15 cellular contexts compared by ENCODE assay signal in genomic region chr5:150406120-150407096, GRCh38. TPM values are rescaled to one million over a fixed set of nuclear protein-coding genes. Genes with fewer than 3 reads are reported as not detected.
DNase-seq lines count a peak whose midpoint lies in the region; ATAC-seq and TF ChIP-seq lines count a peak whose summit lies in the region.
"Had no signal": no experiment of that assay in that cellular context is flagged by ENCODE, and none has a peak within 500 bp of the region (broad histone marks: within the 10 kb centered on the region; RNA-seq: fewer than 3 reads in every experiment).

No MANE protein-coding gene starts in this region.

- peaks cover 18% of the 10 kb centered on the region in 2 donors for H3K36me3 ChIP-seq in neuronal stem cell (replicated peaks in 1 of 2; ENCODE audit: control insufficient read depth in 2 of 2, insufficient read depth in 2 of 2, low read length in 2 of 2)
- H3K36me3 ChIP-seq in trophoblast cell (ENCODE audit: control insufficient read depth in 1 of 2, insufficient read depth in 2 of 2, low read length in 2 of 2) = peaks cover 7 to 16% of the 10 kb centered on the region in 2 experiments

- no peak overlapping the region for H3K4me3 ChIP-seq in neuronal stem cell (ENCODE audit: low read length in 2 of 2)
- H3K4me3 ChIP-seq in trophoblast cell (ENCODE audit: low read depth, low read length) = no peak overlapping the region
- H3K4me3 ChIP-seq: left lung, thoracic aorta had no signal

- H3K27ac Mint-ChIP-seq in T-helper 17 cell = peak overlapping the region; percentile 97
- H3K27ac Mint-ChIP-seq: activated naive CD8-positive, alpha-beta T cell treated with anti-CD3 and anti-CD28 coated beads, Interleukin-2, amount 10 ng/mL, durations not matched to agents 7 days and 5 days had no signal

- no peak overlapping the region for H2BK12ac ChIP-seq in neuronal stem cell (ENCODE audit: low read length)
- no peak overlapping the region for H2BK12ac ChIP-seq in trophoblast cell (ENCODE audit: low read length)

- WGBS in neuronal stem cell (ENCODE audit: extremely low coverage in 2 of 2, insufficient read length in 2 of 2, insufficient replicate concordance in 1 of 2), 2 donors = no CpG with 5 or more reads among the region's 14 CpGs
- WGBS in trophoblast cell (ENCODE audit: extremely low coverage, insufficient coverage, insufficient read length) = no CpG with 5 or more reads among the region's 14 CpGs

- no peak for ATAC-seq in T-helper 17 cell
- ATAC-seq in HG03439 (IDR thresholded peaks at IDR 0.05; ENCODE audit: unreplicated experiment) = no peak
- ATAC-seq: left lung had no signal

- H3K27me3 Mint-ChIP-seq in T-helper 17 cell = no peaks in the 10 kb centered on the region
- H3K27me3 Mint-ChIP-seq: activated naive CD8-positive, alpha-beta T cell treated with anti-CD3 and anti-CD28 coated beads, Interleukin-2, amount 10 ng/mL, durations not matched to agents 7 days and 5 days had no signal

- no peak overlapping the region for H2AFZ ChIP-seq in neuronal stem cell (ENCODE audit: low read length)
- no peak overlapping the region for H2AFZ ChIP-seq in trophoblast cell (ENCODE audit: insufficient read depth, low read length, poor library complexity)

- H4K91ac ChIP-seq in neuronal stem cell (ENCODE audit: low read depth, low read length, poor library complexity) (no peak overlapping the region), trophoblast cell (ENCODE audit: low read depth, low read length) (no peak overlapping the region)

- peak; percentile 49 for TF ChIP-seq POLR2A in GM10847 (IDR thresholded peaks at IDR 0.05; ENCODE audit: extremely low read depth, insufficient read length)

- no peaks in the 10 kb centered on the region for H3K9me3 ChIP-seq in T-helper 17 cell (ENCODE audit: control insufficient read depth, low read length, poor library complexity, severe bottlenecking)
- H3K9me3 ChIP-seq in neuronal stem cell (replicated peaks in 1 of 2; ENCODE audit: control insufficient read depth in 2 of 2, insufficient read depth in 1 of 2, low read depth in 1 of 2, low read length in 2 of 2) = no peaks in the 10 kb centered on the region
- H3K9me3 ChIP-seq in trophoblast cell (ENCODE audit: insufficient read depth, low read depth, low read length) = peaks cover 2% of the 10 kb centered on the region
- H3K9me3 ChIP-seq: left lung, thoracic aorta had no signal

- H2AK5ac ChIP-seq in neuronal stem cell (ENCODE audit: low read depth, low read length) = no peak overlapping the region
- no peak overlapping the region for H2AK5ac ChIP-seq in trophoblast cell (ENCODE audit: low read length)

- H3K14ac ChIP-seq in neuronal stem cell (ENCODE audit: low read length) (no peak overlapping the region), trophoblast cell (ENCODE audit: low read length) (no peak overlapping the region)

- no peak overlapping the region for H4K12ac ChIP-seq in trophoblast cell (ENCODE audit: low read depth, low read length)

- no peak overlapping the region for H3K4ac ChIP-seq in neuronal stem cell (ENCODE audit: low read length)
- H3K4ac ChIP-seq in trophoblast cell (ENCODE audit: low read depth, low read length) = no peak overlapping the region

- H2BK5ac ChIP-seq in neuronal stem cell (ENCODE audit: low read length) (no peak overlapping the region), trophoblast cell (ENCODE audit: low read depth, low read length, poor library complexity) (no peak overlapping the region)

- H4K8ac ChIP-seq in neuronal stem cell (ENCODE audit: low read depth, low read length) (no peak overlapping the region), trophoblast cell (ENCODE audit: low read depth, low read length) (no peak overlapping the region)

- no peaks in the 10 kb centered on the region for H3K79me2 ChIP-seq in trophoblast cell (ENCODE audit: control insufficient read depth, insufficient read depth, low read length, poor library complexity)

- H2BK120ac ChIP-seq in neuronal stem cell (ENCODE audit: low read depth, low read length) (no peak overlapping the region), trophoblast cell (ENCODE audit: insufficient read depth, low read length, poor library complexity) (no peak overlapping the region)

- DNase-seq in NCI-H510A treated with DMSO at 0.1 percent for 48 hours (lab: John Stamatoyannopoulos, UW) = peak; percentile 2
- no peak for DNase-seq in NCI-H510A (lab: John Stamatoyannopoulos, UW)
- no peak for DNase-seq in T-helper 17 cell
- DNase-seq in neuronal stem cell (ENCODE audit: low spot score) = no peak
- no peak for DNase-seq in activated gamma-delta T cell (lab: John Stamatoyannopoulos, UW)
- no peak for DNase-seq in trophoblast cell
- DNase-seq: 8988T; activated naive CD8-positive, alpha-beta T cell treated with anti-CD3 and anti-CD28 coated beads, Interleukin-2, amount 10 ng/mL, durations not matched to agents 7 days and 5 days; erythroblast; NCI-H1930; NCI-H446 treated with DMSO at 0.1 percent for 48 hours had no signal

- peaks cover 8% of the 10 kb centered on the region for H3K36me3 Mint-ChIP-seq in T-helper 17 cell (ENCODE audit: low read depth)

- H3K27me3 ChIP-seq in neuronal stem cell (ENCODE audit: control insufficient read depth in 3 of 3, insufficient read depth in 3 of 3, low read depth in 1 of 3, low read length in 3 of 3) = no peaks in the 10 kb centered on the region
- H3K27me3 ChIP-seq in trophoblast cell (ENCODE audit: insufficient read depth, low read length) = no peaks in the 10 kb centered on the region
- H3K27me3 ChIP-seq: left lung had no signal

- H3K9ac ChIP-seq in neuronal stem cell (ENCODE audit: low read depth, low read length, poor library complexity) (no peak overlapping the region), trophoblast cell (ENCODE audit: low read length) (no peak overlapping the region)

- H3K18ac ChIP-seq in neuronal stem cell (ENCODE audit: low read length) (peak overlapping the region; percentile 2), trophoblast cell (ENCODE audit: low read length) (no peak overlapping the region)

- H3K4me1 ChIP-seq in neuronal stem cell (ENCODE audit: control insufficient read depth in 2 of 2, insufficient read depth in 1 of 2, low read depth in 1 of 2, low read length in 2 of 2) (peaks cover 5% of the 10 kb centered on the region in 2 donors), trophoblast cell (ENCODE audit: control insufficient read depth in 1 of 2, insufficient read depth in 2 of 2, low read length in 2 of 2) (peaks cover 3 to 4% of the 10 kb centered on the region in 2 experiments)

- no peak overlapping the region for H2BK15ac ChIP-seq in neuronal stem cell (ENCODE audit: low read length)

- H3K4me1 Mint-ChIP-seq in T-helper 17 cell = peaks cover 32% of the 10 kb centered on the region

- H3K27ac ChIP-seq in neuronal stem cell (replicated peaks; ENCODE audit: low read length) = no peak overlapping the region
- no peak overlapping the region for H3K27ac ChIP-seq in trophoblast cell (ENCODE audit: low read depth, low read length)
- H3K27ac ChIP-seq: thoracic aorta had no signal

- peaks cover 2% of the 10 kb centered on the region for H3K79me1 ChIP-seq in neuronal stem cell (ENCODE audit: low read depth, low read length)
- H3K79me1 ChIP-seq in trophoblast cell (ENCODE audit: low read length) = no peaks in the 10 kb centered on the region

- H3K4me2 ChIP-seq in neuronal stem cell (ENCODE audit: insufficient read depth, low read length, poor library complexity, severe bottlenecking) = no peak overlapping the region
- no peak overlapping the region for H3K4me2 ChIP-seq in trophoblast cell (ENCODE audit: low read length)

- H3K23ac ChIP-seq in neuronal stem cell (ENCODE audit: low read depth, low read length, poor library complexity) (peak overlapping the region; percentile 59), trophoblast cell (ENCODE audit: low read length) (no peak overlapping the region)

- peak overlapping the region; percentile 28 for H3K4me3 Mint-ChIP-seq in T-helper 17 cell
- H3K4me3 Mint-ChIP-seq: activated naive CD8-positive, alpha-beta T cell treated with anti-CD3 and anti-CD28 coated beads, Interleukin-2, amount 10 ng/mL, durations not matched to agents 7 days and 5 days had no signal

RNA-seq across cellular contexts. Expression of gene CD74, which starts 6.3 kb away (rescaled TPM):
- 100 to 1,000 TPM; 477 to 721 TPM for total RNA-seq in T-helper 17 cell
- 61.0 TPM for polyA plus RNA-seq in neuronal stem cell (2013, experiment 1 of 2)
- polyA plus RNA-seq in neuronal stem cell (2013, experiment 2 of 2) = 61.3 TPM
- 50.4 and 50.6 TPM in 2 replicates for polyA plus RNA-seq in trophoblast cell (2013)

RNA-seq across cellular contexts. Expression of gene RPS14, which starts 43.1 kb away (rescaled TPM):
- total RNA-seq in T-helper 17 cell = 1,000 to 10,000 TPM; 3,455 to 4,953 TPM
- polyA plus RNA-seq in neuronal stem cell (2013, experiment 1 of 2) = 5,106 TPM
- polyA plus RNA-seq in neuronal stem cell (2013, experiment 2 of 2) = 5,095 TPM
- 2,982 and 3,060 TPM in 2 replicates for polyA plus RNA-seq in trophoblast cell (2013)

RNA-seq across cellular contexts. Expression of gene TCOF1, which starts 48.9 kb away (rescaled TPM):
- 10 to 100 TPM; 49.2 to 57.3 TPM for total RNA-seq in T-helper 17 cell
- polyA plus RNA-seq in neuronal stem cell (2013, experiment 1 of 2) = 32.1 TPM
- 32.7 TPM for polyA plus RNA-seq in neuronal stem cell (2013, experiment 2 of 2)
- polyA plus RNA-seq in trophoblast cell (2013) = 38.5 and 40.8 TPM in 2 replicates
